ENCODE assay signal across 14 cellular contexts in genomic region chr13:31150315-31150985, GRCh38. TPM values are rescaled to one million over a fixed set of nuclear protein-coding genes. Genes with fewer than 3 reads are reported as not detected.
DNase-seq lines count a peak whose midpoint lies in the region; ATAC-seq and TF ChIP-seq lines count a peak whose summit lies in the region.
"Had no signal": no experiment of that assay in that cellular context is flagged by ENCODE, and none has a peak within 500 bp of the region (broad histone marks: within the 10 kb centered on the region; RNA-seq: fewer than 3 reads in every experiment).

No MANE protein-coding gene starts in this region.

- TF ChIP-seq CTCF in WTC11 (IDR thresholded peaks at IDR 0.05) (no peak), foreskin keratinocyte (conservative IDR thresholded peaks at IDR 0.05) (no peak)

- no peak for DNase-seq in activated naive CD8-positive, alpha-beta T cell treated with anti-CD3 and anti-CD28 coated beads, Interleukin-2, amount 10 ng/mL, durations not matched to agents 7 days and 5 days
- DNase-seq in activated naive CD8-positive, alpha-beta T cell treated with anti-CD3 and anti-CD28 coated beads for 36 hours = no peak
- DNase-seq in WTC11 (ENCODE audit: low spot score) = no peak
- no peak for DNase-seq in foreskin keratinocyte
- DNase-seq in MG63 = no peak
- DNase-seq in stimulated activated CD4-positive, alpha-beta T cell treated with anti-CD3 and anti-CD28 coated beads, Interleukin-15, amount 100 ng/mL, for 24 hours = no peak
- DNase-seq in NK-92 (lab: John Stamatoyannopoulos, UW; ENCODE audit: unreplicated experiment) = no peak
- DNase-seq: CD4-positive, alpha-beta T cell; KBM-7; NCI-H1092 treated with DMSO at 0.1 percent for 48 hours; NCI-H1694 treated with DMSO at 0.1 percent for 48 hours; NCI-H524; SHP77 treated with DMSO at 0.1 percent for 48 hours had no signal

- H3K27me3 ChIP-seq in foreskin keratinocyte (no peaks in the 10 kb centered on the region), MG63 (no peaks in the 10 kb centered on the region)

- peak overlapping the region; percentile 46 for H3K27ac Mint-ChIP-seq in activated naive CD8-positive, alpha-beta T cell treated with anti-CD3 and anti-CD28 coated beads, Interleukin-2, amount 10 ng/mL, durations not matched to agents 7 days and 5 days
- H3K27ac Mint-ChIP-seq in activated naive CD8-positive, alpha-beta T cell treated with anti-CD3 and anti-CD28 coated beads for 36 hours = no peak overlapping the region
- 0 out of 2 replicates have a peak overlapping the region, but pooled peaks have one; percentile 12 for H3K27ac Mint-ChIP-seq in WTC11
- H3K27ac Mint-ChIP-seq: CD4-positive, alpha-beta T cell had no signal

- H3K36me3 ChIP-seq in MG63 = peaks cover 96% of the 10 kb centered on the region

- ATAC-seq in activated naive CD8-positive, alpha-beta T cell treated with anti-CD3 and anti-CD28 coated beads, Interleukin-2, amount 10 ng/mL, durations not matched to agents 7 days and 5 days (ENCODE audit: low read depth) = no peak
- ATAC-seq in WTC11 (no peak), foreskin keratinocyte (peak; percentile 15)

- CTCF ChIA-PET in WTC11 (lab: Charles Lee) = interaction anchor here (1.3 kb wide), 1 partner anchor 98 kb away, joined by 3 read pairs; no protein-coding TSS in a partner anchor

- no peak overlapping the region for H3K4me3 ChIP-seq in MG63

- no peaks in the 10 kb centered on the region for H3K9me3 ChIP-seq in MG63

- peaks cover 18% of the 10 kb centered on the region for H3K4me1 Mint-ChIP-seq in activated naive CD8-positive, alpha-beta T cell treated with anti-CD3 and anti-CD28 coated beads, Interleukin-2, amount 10 ng/mL, durations not matched to agents 7 days and 5 days
- peaks cover 29% of the 10 kb centered on the region for H3K4me1 Mint-ChIP-seq in activated naive CD8-positive, alpha-beta T cell treated with anti-CD3 and anti-CD28 coated beads for 36 hours
- H3K4me1 Mint-ChIP-seq in WTC11 = no peaks in the 10 kb centered on the region

- H3K4me1 ChIP-seq in foreskin keratinocyte = no peaks in the 10 kb centered on the region

- peaks cover 46% of the 10 kb centered on the region for H3K36me3 Mint-ChIP-seq in activated naive CD8-positive, alpha-beta T cell treated with anti-CD3 and anti-CD28 coated beads, Interleukin-2, amount 10 ng/mL, durations not matched to agents 7 days and 5 days
- peaks cover 58% of the 10 kb centered on the region for H3K36me3 Mint-ChIP-seq in activated naive CD8-positive, alpha-beta T cell treated with anti-CD3 and anti-CD28 coated beads for 36 hours
- peaks cover 87% of the 10 kb centered on the region for H3K36me3 Mint-ChIP-seq in WTC11

- no peaks in the 10 kb centered on the region for H3K27me3 Mint-ChIP-seq in activated naive CD8-positive, alpha-beta T cell treated with anti-CD3 and anti-CD28 coated beads, Interleukin-2, amount 10 ng/mL, durations not matched to agents 7 days and 5 days
- H3K27me3 Mint-ChIP-seq in activated naive CD8-positive, alpha-beta T cell treated with anti-CD3 and anti-CD28 coated beads for 36 hours = no peaks in the 10 kb centered on the region
- H3K27me3 Mint-ChIP-seq in WTC11 (ENCODE audit: low read depth) = no peaks in the 10 kb centered on the region
- H3K27me3 Mint-ChIP-seq: CD4-positive, alpha-beta T cell had no signal

- H3K4me3 Mint-ChIP-seq in activated naive CD8-positive, alpha-beta T cell treated with anti-CD3 and anti-CD28 coated beads, Interleukin-2, amount 10 ng/mL, durations not matched to agents 7 days and 5 days = no peak overlapping the region
- no peak overlapping the region for H3K4me3 Mint-ChIP-seq in activated naive CD8-positive, alpha-beta T cell treated with anti-CD3 and anti-CD28 coated beads for 36 hours
- H3K4me3 Mint-ChIP-seq in WTC11 = no peak overlapping the region
- H3K4me3 Mint-ChIP-seq: CD4-positive, alpha-beta T cell had no signal

- POLR2A ChIA-PET in activated naive CD8-positive, alpha-beta T cell treated with anti-CD3 and anti-CD28 coated beads, Interleukin-2, amount 10 ng/mL, durations not matched to agents 7 days and 5 days (lab: Charles Lee) = interaction anchor here (1.4 kb wide), 1 partner anchor 10 kb away, joined by 6 read pairs; no protein-coding TSS in a partner anchor
- POLR2A ChIA-PET in WTC11 (lab: Charles Lee) = no interaction called here

- H3K27ac ChIP-seq in foreskin keratinocyte = no peak overlapping the region
- H3K27ac ChIP-seq: HL-60 had no signal

- no peaks in the 10 kb centered on the region for H3K9me3 Mint-ChIP-seq in activated naive CD8-positive, alpha-beta T cell treated with anti-CD3 and anti-CD28 coated beads, Interleukin-2, amount 10 ng/mL, durations not matched to agents 7 days and 5 days
- H3K9me3 Mint-ChIP-seq in activated naive CD8-positive, alpha-beta T cell treated with anti-CD3 and anti-CD28 coated beads for 36 hours = no peaks in the 10 kb centered on the region
- no peaks in the 10 kb centered on the region for H3K9me3 Mint-ChIP-seq in WTC11
- H3K9me3 Mint-ChIP-seq: CD4-positive, alpha-beta T cell had no signal

TF ChIP-seq in WTC11, 78 proteins besides CTCF, POLR2A, EP300 and RAD21 (continues in another document):
- TF ChIP-seq NR3C1 (CRISPR knock-in tag; conservative IDR thresholded peaks at IDR 0.05; ENCODE audit: low read depth) = no peak
- no peak for TF ChIP-seq FOXJ3 (CRISPR knock-in tag; IDR thresholded peaks at IDR 0.05; ENCODE audit: borderline replicate concordance)
- no peak for TF ChIP-seq JAZF1 (CRISPR knock-in tag; IDR thresholded peaks at IDR 0.05)
- no peak for TF ChIP-seq SMAD4 (CRISPR knock-in tag; IDR thresholded peaks at IDR 0.05)
- no peak for TF ChIP-seq ZNF396 (CRISPR knock-in tag; IDR thresholded peaks at IDR 0.05; ENCODE audit: borderline replicate concordance)
- no peak for TF ChIP-seq OVOL2 (CRISPR knock-in tag; IDR thresholded peaks at IDR 0.05; ENCODE audit: borderline replicate concordance)
- no peak for TF ChIP-seq AFF4 (CRISPR knock-in tag; IDR thresholded peaks at IDR 0.05; ENCODE audit: borderline replicate concordance)

RNA-seq across cellular contexts. Expression of gene HSPH1, which starts 11.3 kb away (rescaled TPM):
- total RNA-seq in activated naive CD8-positive, alpha-beta T cell treated with anti-CD3 and anti-CD28 coated beads, Interleukin-2, amount 10 ng/mL, durations not matched to agents 7 days and 5 days = 10 to 100 TPM; 71.2 to 88.2 TPM
- total RNA-seq in activated naive CD8-positive, alpha-beta T cell treated with anti-CD3 and anti-CD28 coated beads for 36 hours = 100 to 1,000 TPM; 267 TPM
- total RNA-seq in WTC11 (2021) (97.0 to 114 TPM (median 97.3 TPM) in 3 replicates), foreskin keratinocyte (129 and 173 TPM in 2 replicates)
- 80.2 and 113 TPM in 2 replicates for polyA plus RNA-seq in foreskin keratinocyte
- total RNA-seq in MG63 (2014; rRNA removed; shearing (Covaris generic); ENCODE audit: low replicate concordance) = 82.9 and 98.7 TPM in 2 replicates

RNA-seq across cellular contexts. Expression of gene B3GLCT, which starts 49.3 kb away (rescaled TPM):
- 1 to 10 TPM; 3.8 to 4.2 TPM for total RNA-seq in activated naive CD8-positive, alpha-beta T cell treated with anti-CD3 and anti-CD28 coated beads, Interleukin-2, amount 10 ng/mL, durations not matched to agents 7 days and 5 days
- 1 to 10 TPM; 3.3 to 3.7 TPM for total RNA-seq in activated naive CD8-positive, alpha-beta T cell treated with anti-CD3 and anti-CD28 coated beads for 36 hours
- total RNA-seq in WTC11 (2021) (2.4 to 3.1 TPM (median 2.7 TPM) in 3 replicates), foreskin keratinocyte (8.8 and 8.9 TPM in 2 replicates)
- 3.3 and 4.0 TPM in 2 replicates for polyA plus RNA-seq in foreskin keratinocyte
- 12.5 and 23.3 TPM in 2 replicates for total RNA-seq in MG63 (2014; rRNA removed; shearing (Covaris generic); ENCODE audit: low replicate concordance)
